16 cellular contexts compared by ENCODE assay signal in the genomic region with DNA sequence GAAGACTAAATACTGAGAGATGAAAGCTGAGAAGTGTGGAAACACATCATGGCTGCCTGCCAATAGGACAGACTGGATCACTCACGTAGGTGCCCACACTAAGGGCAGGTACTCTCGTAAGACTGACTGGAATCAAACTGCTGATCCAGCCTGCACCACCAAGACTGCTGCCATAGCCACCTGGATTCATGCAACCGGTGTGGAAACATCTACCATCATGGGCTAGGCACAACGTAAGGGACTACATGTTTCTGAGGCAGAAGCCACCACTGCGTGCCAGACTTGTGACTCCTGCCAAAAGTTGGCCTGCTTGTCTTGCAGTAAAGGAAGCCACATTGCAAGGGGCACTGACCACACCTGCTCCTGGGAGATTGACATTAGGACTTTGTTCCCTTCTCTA. TPM values are rescaled to one million over a fixed set of nuclear protein-coding genes. Genes with fewer than 3 reads are reported as not detected.
DNase-seq lines count a peak whose midpoint lies in the region; ATAC-seq, FAIRE-seq and TF ChIP-seq lines count a peak whose summit lies in the region.
"Had no signal": no experiment of that assay in that cellular context is flagged by ENCODE, and none has a peak within 500 bp of the region (broad histone marks: within the 10 kb centered on the region; RNA-seq: fewer than 3 reads in every experiment).

No MANE protein-coding gene starts in this region.

- no peaks in the 10 kb centered on the region for H3K36me3 ChIP-seq in right lobe of liver
- no peaks in the 10 kb centered on the region for H3K36me3 ChIP-seq in testis (ENCODE audit: low read depth, missing control alignments)

- FAIRE-seq in D721Med (lab: Jason Lieb, UNC), result no peak
- FAIRE-seq: endometrium had no signal

- no peaks in the 10 kb centered on the region for H3K9me3 ChIP-seq in right lobe of liver
- H3K9me3 ChIP-seq in testis, result no peaks in the 10 kb centered on the region

- H3K4me3 ChIP-seq in right lobe of liver (no peak overlapping the region), testis (no peak overlapping the region)

- TF ChIP-seq POLR2A in right lobe of liver (IDR thresholded peaks at IDR 0.05), result no peak
- TF ChIP-seq POLR2A in testis (IDR thresholded peaks at IDR 0.05), result no peak

- peak overlapping the region; percentile 27; the same call in 1 of the 2 replicates for H3K27ac ChIP-seq in VCaP
- H3K27ac ChIP-seq in right lobe of liver, result peak overlapping the region in 2 of 3 donors; percentile 13 to 42
- H3K27ac ChIP-seq in testis, result peak overlapping the region; percentile 3 to 81
- H3K27ac ChIP-seq: HL-60 had no signal

- ATAC-seq in right lobe of liver (peak in 1 of 4 donors; percentile 2), GM19395 (IDR thresholded peaks at IDR 0.05; ENCODE audit: unreplicated experiment) (no peak), left ventricle myocardium superior (no peak)
- ATAC-seq: Right ventricle myocardium inferior had no signal

- DNase-seq in NCI-H2029 treated with DMSO at 0.1 percent for 48 hours (lab: John Stamatoyannopoulos, UW) (peak; percentile 38), right lobe of liver (peak in 1 of 3 donors; percentile 71), testis (no peak), cerebellar nuclear complex (lab: John Stamatoyannopoulos, UW) (no peak), D721Med (ENCODE audit: insufficient read length, low spot score) (no peak), left ventricle myocardium superior (no peak)
- DNase-seq: activated naive CD4-positive, alpha-beta T cell; glutamatergic neuron; GOT3; NCI-H526 had no signal

- no peaks in the 10 kb centered on the region for H3K27me3 ChIP-seq in right lobe of liver
- no peaks in the 10 kb centered on the region for H3K27me3 ChIP-seq in testis

- intact Hi-C loops in right lobe of liver (cut with DNase I) (loop anchor here in 1 of 2 donors (10.0 kb wide), 1 partner anchor 442 kb away; no protein-coding TSS in a partner anchor), testis (cut with DNase I; ENCODE audit: low total_unique reads) (no loop called here), left ventricle myocardium superior (cut with micrococcal nuclease) (loop anchor here (10.0 kb wide), 1 partner anchor 442 kb away; no protein-coding TSS in a partner anchor)

- WGBS in right lobe of liver (ENCODE audit: insufficient coverage, low coverage, low lambda C conversion rate, missing lambda C conversion rate), result 0% methylated on average over 1 of the region's 5 CpGs
- WGBS in testis, 2 donors, result 63 to 77% methylated on average over 2 to 5 of the region's 5 CpGs

- TF ChIP-seq CTCF in VCaP (conservative IDR thresholded peaks at IDR 0.05) (no peak), right lobe of liver (IDR thresholded peaks at IDR 0.05) (no peak), testis (IDR thresholded peaks at IDR 0.05) (no peak), D721Med (IDR thresholded peaks at IDR 0.05; ENCODE audit: insufficient read depth, missing control alignments) (no peak)

- peaks cover 0 to 38% (median 4%) of the 10 kb centered on the region in 4 donors for H3K4me1 ChIP-seq in right lobe of liver
- H3K4me1 ChIP-seq in testis, result peaks cover 64% of the 10 kb centered on the region

RNA-seq across cellular contexts. Expression of a gene that starts 3.8 kb away (rescaled TPM):
- 10 to 100 TPM in 5 of 6 experiments, 1 to 10 TPM in 1; 5.5 to 15.9 (median 12.9) TPM for total RNA-seq in right lobe of liver
- 100 to 1,000 TPM; 127 to 162 TPM for total RNA-seq in testis
- polyA plus RNA-seq in testis (ENCODE audit: insufficient read depth, low read depth, low replicate concordance), result 108 TPM
- total RNA-seq in left ventricle myocardium superior, result 17.5 TPM

RNA-seq across cellular contexts. Expression of a gene that starts 4.0 kb away (rescaled TPM):
- total RNA-seq in right lobe of liver, result 100 to 1,000 TPM in 1 of 6 experiments, 10 to 100 TPM in 5; 31.1 to 123 (median 50.0) TPM
- total RNA-seq in testis, result 10 to 100 TPM; 52.8 to 64.1 TPM
- polyA plus RNA-seq in testis (ENCODE audit: insufficient read depth, low read depth, low replicate concordance), result 101 TPM
- 13.5 TPM for total RNA-seq in left ventricle myocardium superior

RNA-seq across cellular contexts. Expression of a gene that starts 45.9 kb away (rescaled TPM):
- not detected for total RNA-seq in right lobe of liver
- total RNA-seq in testis, result 1 to 10 TPM; 1.1 to 1.3 TPM
- 0.76 TPM for polyA plus RNA-seq in testis (ENCODE audit: insufficient read depth, low read depth, low replicate concordance)
- not detected for total RNA-seq in left ventricle myocardium superior
- total RNA-seq: Right ventricle myocardium inferior had no signal
- polyA plus RNA-seq: CD14-positive monocyte had no signal
